In the genomic region with DNA sequence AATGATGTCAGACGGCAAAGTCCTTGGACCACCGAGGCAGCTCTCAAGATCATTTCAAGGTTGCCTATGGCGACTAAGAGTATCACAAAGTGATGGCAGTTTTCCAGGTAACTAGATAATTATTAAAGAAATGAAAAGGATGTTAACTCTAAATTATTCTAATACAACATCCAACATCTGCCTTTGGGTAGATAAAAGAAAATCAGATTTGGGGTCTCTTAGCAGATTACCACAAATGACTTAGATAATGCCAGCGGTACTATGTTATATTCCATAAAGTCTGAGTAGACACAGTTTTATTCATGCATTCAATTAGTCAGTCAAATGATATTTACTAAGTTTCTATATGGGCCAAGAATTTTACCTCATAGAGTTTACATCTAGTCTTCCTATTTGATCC, we compare ENCODE assay signal across 20 cellular contexts.
DNase-seq lines count a peak whose midpoint lies in the region; ATAC-seq and TF ChIP-seq lines count a peak whose summit lies in the region.
"Had no signal": no experiment of that assay in that cellular context is flagged by ENCODE, and none has a peak within 500 bp of the region (broad histone marks: within the 10 kb centered on the region; RNA-seq: fewer than 3 reads in every experiment).

No MANE protein-coding gene starts in this region.

- H3K79me1 ChIP-seq in IMR-90 (ENCODE audit: low read depth in 1 of 2, low read length in 2 of 2) (no peaks in the 10 kb centered on the region), mesenchymal stem cell (replicated peaks; ENCODE audit: low read length, poor library complexity, severe bottlenecking) (no peaks in the 10 kb centered on the region)

- dilution Hi-C loops in IMR-90 (cut with HindIII; ENCODE audit: low sequenced_read_pairs, unreplicated experiment), result no loop called here

- H3K14ac ChIP-seq in IMR-90 (replicated peaks; ENCODE audit: low read depth, low read length) (no peak overlapping the region), mesenchymal stem cell (ENCODE audit: low read length in 2 of 2) (no peak overlapping the region)

- H3K9me3 Mint-ChIP-seq in type B pancreatic cell, result no peaks in the 10 kb centered on the region

- H3K27me3 ChIP-seq in IMR-90 (ENCODE audit: control insufficient read depth, insufficient read depth, low read length) (no peaks in the 10 kb centered on the region), mesenchymal stem cell (ENCODE audit: control insufficient read depth in 1 of 2, insufficient read depth in 1 of 2, low read length in 2 of 2) (no peaks in the 10 kb centered on the region), neuron (ENCODE audit: insufficient read depth, low read length) (no peaks in the 10 kb centered on the region)

- no peaks in the 10 kb centered on the region for H3K27me3 Mint-ChIP-seq in type B pancreatic cell
- H3K27me3 Mint-ChIP-seq: CD4-positive, alpha-beta T cell had no signal

- H2BK120ac ChIP-seq in IMR-90 (ENCODE audit: low read depth, low read length) (no peak overlapping the region), mesenchymal stem cell (ENCODE audit: low read depth, low read length) (no peak overlapping the region)

- H3K4me1 ChIP-seq in IMR-90 (ENCODE audit: control insufficient read depth, insufficient read depth, low read length) (no peaks in the 10 kb centered on the region), mesenchymal stem cell (ENCODE audit: control insufficient read depth, insufficient read depth, low read depth, low read length) (no peaks in the 10 kb centered on the region), neuron (ENCODE audit: insufficient read depth, low read length) (peaks cover 44% of the 10 kb centered on the region)
- H3K4me1 ChIP-seq: A549, Caco-2 had no signal

- H3K4ac ChIP-seq in IMR-90 (ENCODE audit: low read depth, low read length) (no peak overlapping the region), mesenchymal stem cell (ENCODE audit: low read depth in 1 of 2, low read length in 2 of 2) (no peak overlapping the region)

- H2BK15ac ChIP-seq in IMR-90 (ENCODE audit: low read depth, low read length) (no peak overlapping the region), mesenchymal stem cell (ENCODE audit: low read depth, poor library complexity, severe bottlenecking) (no peak overlapping the region)

- H2BK5ac ChIP-seq in IMR-90 (ENCODE audit: low read depth, low read length, poor library complexity, severe bottlenecking) (no peak overlapping the region), mesenchymal stem cell (ENCODE audit: low read depth, low read length, poor library complexity, severe bottlenecking) (no peak overlapping the region)

- H2AFZ ChIP-seq in IMR-90 (replicated peaks; ENCODE audit: low read length, poor library complexity) (no peak overlapping the region), mesenchymal stem cell (ENCODE audit: low read depth, low read length) (no peak overlapping the region), neuron (ENCODE audit: low read depth, low read length) (peak overlapping the region; percentile 55)

- H3K4me3 ChIP-seq in IMR-90 (ENCODE audit: insufficient read depth, low read depth, low read length) (no peak overlapping the region), mesenchymal stem cell (ENCODE audit: insufficient read depth in 1 of 2, low read depth in 1 of 2, low read length in 2 of 2) (no peak overlapping the region), neuron (ENCODE audit: low read length) (no peak overlapping the region)
- H3K4me3 ChIP-seq: A549, K562 had no signal

- H3K4me3 Mint-ChIP-seq in type B pancreatic cell, result no peak overlapping the region
- H3K4me3 Mint-ChIP-seq: CD4-positive, alpha-beta T cell; H9 had no signal

- no peaks in the 10 kb centered on the region for H3K9me1 ChIP-seq in IMR-90 (ENCODE audit: insufficient read depth, low read length)

- no CpG with 5 or more reads among the region's 4 CpGs for WGBS in IMR-90 (ENCODE audit: extremely low coverage in 2 of 2, insufficient read length in 1 of 2), 2 experiments
- whole genome bisulfite sequencing in mesenchymal stem cell, result 100% methylated on average over 2 of the region's 4 CpGs

- TF ChIP-seq POLR2A in IMR-90 (IDR thresholded peaks at IDR 0.05; ENCODE audit: low read depth, low read length), result no peak

- DNase-seq in IMR-90 (no peak), mesenchymal stem cell (no peak), type B pancreatic cell (ENCODE audit: extremely low spot score, unreplicated experiment) (no peak), H4 (ENCODE audit: low spot score) (no peak), NCI-H510A treated with DMSO at 0.1 percent for 48 hours (lab: John Stamatoyannopoulos, UW) (no peak), DMS79 treated with DMSO at 0.1 percent for 48 hours (lab: John Stamatoyannopoulos, UW) (no peak)
- DNase-seq: AML-193; Caco-2; CD4-positive, alpha-beta T cell; DMS153; DMS79; GF-D8; GOT3; H9 had no signal

- CTCF ChIA-PET in IMR-90 (lab: Yijun Ruan, JAX), result no interaction called here

- in situ Hi-C loops in IMR-90 (cut with MboI; ENCODE audit: low sequenced_read_pairs), result no loop called here

- H3K36me3 ChIP-seq in IMR-90 (ENCODE audit: control insufficient read depth, insufficient read depth, low read length) (no peaks in the 10 kb centered on the region), mesenchymal stem cell (ENCODE audit: control insufficient read depth in 1 of 2, insufficient read depth in 2 of 2, low read depth in 1 of 2, low read length in 2 of 2) (no peaks in the 10 kb centered on the region), neuron (ENCODE audit: insufficient read depth, low read length) (no peaks in the 10 kb centered on the region)

- H4K8ac ChIP-seq in IMR-90 (ENCODE audit: low read depth in 2 of 2, low read length in 2 of 2), result no peak overlapping the region
- H4K8ac ChIP-seq in mesenchymal stem cell (ENCODE audit: low read length), result no peak overlapping the region

- H3K56ac ChIP-seq in IMR-90 (ENCODE audit: extremely low read depth, insufficient read depth, low read length), result no peak overlapping the region

- TF ChIP-seq CTCF in IMR-90 (conservative IDR thresholded peaks at IDR 0.05; ENCODE audit: low read depth, low read length) (no peak), type B pancreatic cell (conservative IDR thresholded peaks at IDR 0.05) (no peak)

- H3K9me3 ChIP-seq in IMR-90 (ENCODE audit: control insufficient read depth, insufficient read depth, low read length) (no peaks in the 10 kb centered on the region; the same call in 1 of the 2 replicates), mesenchymal stem cell (ENCODE audit: control insufficient read depth, low read length) (no peaks in the 10 kb centered on the region), neuron (ENCODE audit: low read length) (no peaks in the 10 kb centered on the region)
- H3K9me3 ChIP-seq: A549, Caco-2 had no signal

- no peak for ATAC-seq in IMR-90 (ENCODE audit: low read depth)
- ATAC-seq: A549, K562 had no signal

- no peak overlapping the region for H2AK9ac ChIP-seq in IMR-90 (replicated peaks; ENCODE audit: low read depth, low read length, poor library complexity)

- TF ChIP-seq RAD21 in IMR-90 (IDR thresholded peaks at IDR 0.05; ENCODE audit: low read length), result no peak

- H2BK12ac ChIP-seq in mesenchymal stem cell (ENCODE audit: low read length in 2 of 2), result no peak overlapping the region

- H3K4me1 Mint-ChIP-seq in type B pancreatic cell (ENCODE audit: unreplicated experiment), result peaks cover 29% of the 10 kb centered on the region

- H3K27ac Mint-ChIP-seq in type B pancreatic cell, result peak overlapping the region; percentile 13
- H3K27ac Mint-ChIP-seq: CD4-positive, alpha-beta T cell had no signal

- no peaks in the 10 kb centered on the region for H3K36me3 Mint-ChIP-seq in type B pancreatic cell

- no peak overlapping the region for H4K5ac ChIP-seq in IMR-90 (ENCODE audit: low read depth, low read length)

- H2AK5ac ChIP-seq in IMR-90 (ENCODE audit: low read depth, low read length), result no peak overlapping the region
- no peak overlapping the region for H2AK5ac ChIP-seq in mesenchymal stem cell (ENCODE audit: low read length, severe bottlenecking)

- H3K23ac ChIP-seq in IMR-90 (ENCODE audit: low read depth, low read length) (no peak overlapping the region), mesenchymal stem cell (ENCODE audit: low read length in 2 of 2) (no peak overlapping the region)

- no peak overlapping the region for H3K9ac ChIP-seq in IMR-90 (ENCODE audit: low read depth, low read length)
- H3K9ac ChIP-seq in mesenchymal stem cell (ENCODE audit: low read length), result no peak overlapping the region

- H3K18ac ChIP-seq in IMR-90 (ENCODE audit: low read depth, low read length) (no peak overlapping the region), mesenchymal stem cell (ENCODE audit: low read depth in 1 of 2, low read length in 2 of 2) (no peak overlapping the region)

- no TSS peak for BruUV-seq in IMR-90 (replicated peaks; lab: Mats Ljungman, UMichigan)

- H3K4me2 ChIP-seq in IMR-90 (ENCODE audit: low read depth, low read length), result no peak overlapping the region
- no peak overlapping the region for H3K4me2 ChIP-seq in mesenchymal stem cell (ENCODE audit: low read length, poor library complexity, severe bottlenecking)
- H3K4me2 ChIP-seq: A549 had no signal

- H3K27ac ChIP-seq in IMR-90 (ENCODE audit: insufficient read depth, low read length) (peak overlapping the region; percentile 18; the same call in 1 of the 2 replicates), mesenchymal stem cell (ENCODE audit: low read length, poor library complexity, severe bottlenecking) (peak overlapping the region; percentile 37)
- H3K27ac ChIP-seq: 22Rv1, A549, C4-2B, HL-60 had no signal

- intact Hi-C loops in IMR-90 (cut with micrococcal nuclease), result no loop called here

- POLR2A ChIA-PET in IMR-90 (lab: Charles Lee; ENCODE audit: unreplicated experiment), result no interaction called here

- H2BK20ac ChIP-seq in IMR-90 (ENCODE audit: low read depth, low read length), result no peak overlapping the region

- H4K91ac ChIP-seq in IMR-90 (ENCODE audit: insufficient read depth, low read depth, low read length), result no peak overlapping the region
- H4K91ac ChIP-seq in mesenchymal stem cell (ENCODE audit: low read length), result no peak overlapping the region

- H4K20me1 ChIP-seq in IMR-90 (ENCODE audit: insufficient read depth, low read length), result no peaks in the 10 kb centered on the region

TF ChIP-seq in IMR-90, 13 proteins besides CTCF, POLR2A, EP300 and RAD21:
- TF ChIP-seq, protein P1, sequence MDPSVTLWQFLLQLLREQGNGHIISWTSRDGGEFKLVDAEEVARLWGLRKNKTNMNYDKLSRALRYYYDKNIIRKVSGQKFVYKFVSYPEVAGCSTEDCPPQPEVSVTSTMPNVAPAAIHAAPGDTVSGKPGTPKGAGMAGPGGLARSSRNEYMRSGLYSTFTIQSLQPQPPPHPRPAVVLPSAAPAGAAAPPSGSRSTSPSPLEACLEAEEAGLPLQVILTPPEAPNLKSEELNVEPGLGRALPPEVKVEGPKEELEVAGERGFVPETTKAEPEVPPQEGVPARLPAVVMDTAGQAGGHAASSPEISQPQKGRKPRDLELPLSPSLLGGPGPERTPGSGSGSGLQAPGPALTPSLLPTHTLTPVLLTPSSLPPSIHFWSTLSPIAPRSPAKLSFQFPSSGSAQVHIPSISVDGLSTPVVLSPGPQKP (IDR thresholded peaks at IDR 0.05; ENCODE audit: borderline replicate concordance, low read depth, low read length), result no peak
- TF ChIP-seq RCOR1 (IDR thresholded peaks at IDR 0.05; ENCODE audit: insufficient replicate concordance, low read length) (no peak), CHD1 (IDR thresholded peaks at IDR 0.05; ENCODE audit: low read depth, low read length) (no peak)
